Comparison of ENCODE assay signal across 33 cellular contexts in genomic region chr6:167030222-167031072, GRCh38. TPM values are rescaled to one million over a fixed set of nuclear protein-coding genes. Genes with fewer than 3 reads are reported as not detected.
DNase-seq lines count a peak whose midpoint lies in the region; ATAC-seq, FAIRE-seq and TF ChIP-seq lines count a peak whose summit lies in the region.
"Had no signal": no experiment of that assay in that cellular context is flagged by ENCODE, and none has a peak within 500 bp of the region (broad histone marks: within the 10 kb centered on the region; RNA-seq: fewer than 3 reads in every experiment).

No MANE protein-coding gene starts in this region.

- H3K79me1 ChIP-seq in mesenchymal stem cell (replicated peaks; ENCODE audit: low read length, poor library complexity, severe bottlenecking), result peaks cover 15% of the 10 kb centered on the region

- in situ Hi-C loops in K562 (cut with MboI), result no loop called here

- peak overlapping the region; percentile 54 for H3K27ac ChIP-seq in cardiac muscle cell
- H3K27ac ChIP-seq in K562 (ENCODE audit: extremely low read depth, low read depth, low read length), result peak overlapping the region; percentile 8; the same call in 1 of the 3 replicates
- no peak overlapping the region for H3K27ac ChIP-seq in mesenchymal stem cell (ENCODE audit: low read length, poor library complexity, severe bottlenecking)
- H3K27ac ChIP-seq: dorsolateral prefrontal cortex, gastrocnemius medialis, hepatocyte, neutrophil, prostate gland, right lobe of liver, spleen, testis had no signal

- no peaks in the 10 kb centered on the region for H3K9me1 ChIP-seq in K562 (ENCODE audit: control insufficient read depth, insufficient read depth, low read length)

- no TSS peak for BruUV-seq in K562 (replicated peaks; lab: Mats Ljungman, UMichigan)

- H3K27me3 Mint-ChIP-seq in immature natural killer cell (ENCODE audit: low read depth in 3 of 3), result no peaks in the 10 kb centered on the region
- H3K27me3 Mint-ChIP-seq: activated CD4-positive, alpha-beta T cell treated with anti-CD3 and anti-CD28 coated beads, Interleukin-2, amount 10 ng/mL, durations not matched to agents 7 days and 5 days; activated CD8-positive, alpha-beta memory T cell treated with anti-CD3 and anti-CD28 coated beads, Interleukin-2, amount 10 ng/mL, durations not matched to agents 7 days and 5 days; CD8-positive, alpha-beta memory T cell; stimulated activated naive CD8-positive, alpha-beta T cell treated with anti-CD3 and anti-CD28 coated beads, Interleukin-15, Interleukin-2, amounts not matched to agents 100 ng/mL and 50 ng/mL, for 24 hours had no signal

- TF ChIP-seq POLR2A in K562 (conservative IDR thresholded peaks at IDR 0.05), result no peak

- H3K79me2 ChIP-seq in K562 (ENCODE audit: control insufficient read depth, insufficient read depth, low read length), result no peaks in the 10 kb centered on the region
- H3K79me2 ChIP-seq: hepatocyte had no signal

- peaks cover 50 to 68% (median 54%) of the 10 kb centered on the region in 3 donors for H3K36me3 Mint-ChIP-seq in immature natural killer cell

- peak; percentile 26 for FAIRE-seq in K562 (lab: Jason Lieb, UNC)
- FAIRE-seq: GM12891, urothelium cell line had no signal

- CTCF ChIA-PET in K562 (lab: Yijun Ruan, JAX; ENCODE audit: low intra/inter-chr PET ratio), result no interaction called here

- DNase-seq in cardiac muscle cell (ENCODE audit: low read depth in 1 of 2, low spot score in 1 of 2) (peak in 1 of 2 donors; percentile 51), left cardiac atrium (no peak), K562 (ENCODE audit: extremely low read depth in 1 of 4, low spot score in 3 of 4) (peak in 2 of 4 experiments; percentile 39 to 51), mesenchymal stem cell (peak; percentile 28), 8988T (no peak), immature natural killer cell (no peak)
- DNase-seq: activated CD4-positive, alpha-beta T cell treated with anti-CD3 and anti-CD28 coated beads, Interleukin-2, amount 10 ng/mL, durations not matched to agents 7 days and 5 days; activated CD8-positive, alpha-beta memory T cell treated with anti-CD3 and anti-CD28 coated beads, Interleukin-2, amount 10 ng/mL, durations not matched to agents 7 days and 5 days; activated T-cell treated with anti-CD3 and anti-CD28 coated beads, Interleukin-2, amount 50 U/mL, for 4 hours; AML-193; CD8-positive, alpha-beta memory T cell; dorsolateral prefrontal cortex; gastrocnemius medialis; KG1; NCI-H1105 treated with DMSO at 0.1 percent for 48 hours; NCI-H2029; NCI-H524 treated with DMSO at 0.1 percent for 48 hours; NK-92 treated with Interleukin-12 subunit alpha and Interleukin-12 subunit beta, amount 100 ng/mL, for 24 hours; PC-3; right lobe of liver; spleen; stimulated activated CD4-positive, alpha-beta T cell treated with anti-CD3 and anti-CD28 coated beads, Interleukin-2, amount 100 ng/mL, for 24 hours; testis had no signal

- H3K9me3 ChIP-seq in cardiac muscle cell (ENCODE audit: low read depth), result no peaks in the 10 kb centered on the region
- no peaks in the 10 kb centered on the region for H3K9me3 ChIP-seq in K562 (replicated peaks; ENCODE audit: control insufficient read depth, insufficient read depth, low read depth, low read length)
- no peaks in the 10 kb centered on the region for H3K9me3 ChIP-seq in mesenchymal stem cell (ENCODE audit: control insufficient read depth, low read length)
- H3K9me3 ChIP-seq: gastrocnemius medialis, neutrophil, prostate gland, right lobe of liver, spleen, testis had no signal

- TF ChIP-seq RAD21 in K562 (CRISPR knock-in tag; conservative IDR thresholded peaks at IDR 0.05 in 1 of 2, IDR thresholded peaks at IDR 0.05 in 1 of 2), result no peak

- POLR2A ChIA-PET in K562 (lab: Yijun Ruan, JAX), result interaction anchor here (1.0 to 1.6 kb wide), 3 partner anchors 11 to 17 kb away, joined by 3 to 6 read pairs (median 5); no protein-coding TSS in a partner anchor

- H3K27me3 ChIP-seq in cardiac muscle cell, result no peaks in the 10 kb centered on the region
- no peaks in the 10 kb centered on the region for H3K27me3 ChIP-seq in K562 (ENCODE audit: control insufficient read depth in 2 of 2, insufficient read depth in 2 of 2, low read length in 2 of 2)
- no peaks in the 10 kb centered on the region for H3K27me3 ChIP-seq in mesenchymal stem cell (ENCODE audit: control insufficient read depth in 1 of 2, insufficient read depth in 1 of 2, low read length in 2 of 2)
- H3K27me3 ChIP-seq: dorsolateral prefrontal cortex, gastrocnemius medialis, hepatocyte, neutrophil, right lobe of liver, spleen, testis had no signal

- no peak overlapping the region for H4K8ac ChIP-seq in mesenchymal stem cell (ENCODE audit: low read length)

- H4K20me1 ChIP-seq in K562 (replicated peaks; ENCODE audit: control insufficient read depth, insufficient read depth, low read length), result no peaks in the 10 kb centered on the region

- H3K23ac ChIP-seq in mesenchymal stem cell (ENCODE audit: low read length in 2 of 2), result no peak overlapping the region

- H3K14ac ChIP-seq in mesenchymal stem cell (ENCODE audit: low read length in 2 of 2), result no peak overlapping the region

- peak overlapping the region in 1 of 2 experiments; percentile 61 for H3K18ac ChIP-seq in mesenchymal stem cell (ENCODE audit: low read depth in 1 of 2, low read length in 2 of 2)

- H2BK5ac ChIP-seq in mesenchymal stem cell (ENCODE audit: low read depth, low read length, poor library complexity, severe bottlenecking), result no peak overlapping the region

- H3K27ac Mint-ChIP-seq in immature natural killer cell, result no peak overlapping the region
- H3K27ac Mint-ChIP-seq: activated CD4-positive, alpha-beta T cell treated with anti-CD3 and anti-CD28 coated beads, Interleukin-2, amount 10 ng/mL, durations not matched to agents 7 days and 5 days; activated CD8-positive, alpha-beta memory T cell treated with anti-CD3 and anti-CD28 coated beads, Interleukin-2, amount 10 ng/mL, durations not matched to agents 7 days and 5 days; stimulated activated naive CD8-positive, alpha-beta T cell treated with anti-CD3 and anti-CD28 coated beads, Interleukin-15, Interleukin-2, amounts not matched to agents 100 ng/mL and 50 ng/mL, for 24 hours; WTC11 had no signal

- H3K4me2 ChIP-seq in K562 (ENCODE audit: insufficient read depth, low read length), result peak overlapping the region; percentile 19
- no peak overlapping the region for H3K4me2 ChIP-seq in mesenchymal stem cell (ENCODE audit: low read length, poor library complexity, severe bottlenecking)
- H3K4me2 ChIP-seq: hepatocyte had no signal

- peaks cover 25% of the 10 kb centered on the region for H3K4me1 ChIP-seq in cardiac muscle cell (ENCODE audit: low read depth)
- H3K4me1 ChIP-seq in K562 (replicated peaks in 1 of 2; ENCODE audit: control insufficient read depth in 2 of 2, insufficient read depth in 2 of 2, low read length in 2 of 2), result peaks cover 0 to 9% of the 10 kb centered on the region in 2 experiments; a peak in 3 of 5 replicates
- peaks cover 1% of the 10 kb centered on the region for H3K4me1 ChIP-seq in mesenchymal stem cell (ENCODE audit: control insufficient read depth, insufficient read depth, low read depth, low read length)
- H3K4me1 ChIP-seq: gastrocnemius medialis, prostate gland, right lobe of liver, testis had no signal

- H3K4ac ChIP-seq in mesenchymal stem cell (ENCODE audit: low read depth in 1 of 2, low read length in 2 of 2), result no peak overlapping the region

- no peak overlapping the region for H2BK12ac ChIP-seq in mesenchymal stem cell (ENCODE audit: low read length in 2 of 2)

- no peaks in the 10 kb centered on the region for H3K4me1 Mint-ChIP-seq in immature natural killer cell
- H3K4me1 Mint-ChIP-seq: activated CD4-positive, alpha-beta T cell treated with anti-CD3 and anti-CD28 coated beads, Interleukin-2, amount 10 ng/mL, durations not matched to agents 7 days and 5 days had no signal

- intact Hi-C loops in left cardiac atrium (cut with DNase I) (no loop called here), K562 (cut with micrococcal nuclease) (no loop called here)

- H3K4me3 ChIP-seq in cardiac muscle cell, result no peak overlapping the region
- no peak overlapping the region for H3K4me3 ChIP-seq in K562
- no peak overlapping the region for H3K4me3 ChIP-seq in mesenchymal stem cell (ENCODE audit: insufficient read depth in 1 of 2, low read depth in 1 of 2, low read length in 2 of 2)
- H3K4me3 ChIP-seq: dorsolateral prefrontal cortex, gastrocnemius medialis, hepatocyte, prostate gland, right lobe of liver, spleen, testis had no signal

- H2AFZ ChIP-seq in K562 (ENCODE audit: low read depth, low read length) (no peak overlapping the region), mesenchymal stem cell (ENCODE audit: low read depth, low read length) (no peak overlapping the region)
- H2AFZ ChIP-seq: hepatocyte had no signal

- no peak for TF ChIP-seq EP300 in K562 (IDR thresholded peaks at IDR 0.05; ENCODE audit: low read length)

- WGBS in K562 (ENCODE audit: insufficient coverage, low coverage, missing lambda C conversion rate), result 55% methylated on average over 11 of the region's 11 CpGs
- WGBS in mesenchymal stem cell, result 61% methylated on average over 9 of the region's 11 CpGs

- ATAC-seq in left cardiac atrium, result no peak
- ATAC-seq in K562, result peak; percentile 73
- no peak for ATAC-seq in GM18870 (IDR thresholded peaks at IDR 0.05; ENCODE audit: unreplicated experiment)
- ATAC-seq in HG03520 (IDR thresholded peaks at IDR 0.05; ENCODE audit: unreplicated experiment), result no peak
- ATAC-seq: gastrocnemius medialis, PC-3, Right ventricle myocardium inferior, WTC11 had no signal

- no peak overlapping the region for H2AK5ac ChIP-seq in mesenchymal stem cell (ENCODE audit: low read length, severe bottlenecking)

- no peak overlapping the region for H2BK15ac ChIP-seq in mesenchymal stem cell (ENCODE audit: low read depth, poor library complexity, severe bottlenecking)

- H2BK120ac ChIP-seq in mesenchymal stem cell (ENCODE audit: low read depth, low read length), result no peak overlapping the region

- H3K9ac ChIP-seq in K562 (ENCODE audit: insufficient read depth in 1 of 2, low read depth in 2 of 2, low read length in 2 of 2) (peak overlapping the region; percentile 0 to 5; a peak in 1 of 4 replicates), mesenchymal stem cell (ENCODE audit: low read length) (no peak overlapping the region)

- no peaks in the 10 kb centered on the region for H3K9me3 Mint-ChIP-seq in immature natural killer cell
- H3K9me3 Mint-ChIP-seq: activated CD4-positive, alpha-beta T cell treated with anti-CD3 and anti-CD28 coated beads, Interleukin-2, amount 10 ng/mL, durations not matched to agents 7 days and 5 days; activated T-cell treated with anti-CD3 and anti-CD28 coated beads, Interleukin-2, amount 50 U/mL, for 4 hours; CD8-positive, alpha-beta memory T cell; stimulated activated naive CD8-positive, alpha-beta T cell treated with anti-CD3 and anti-CD28 coated beads, Interleukin-15, Interleukin-2, amounts not matched to agents 100 ng/mL and 50 ng/mL, for 24 hours; WTC11 had no signal

- H4K91ac ChIP-seq in mesenchymal stem cell (ENCODE audit: low read length), result no peak overlapping the region

- H3K4me3 Mint-ChIP-seq in immature natural killer cell, result no peak overlapping the region
- H3K4me3 Mint-ChIP-seq: activated CD4-positive, alpha-beta T cell treated with anti-CD3 and anti-CD28 coated beads, Interleukin-2, amount 10 ng/mL, durations not matched to agents 7 days and 5 days; activated CD8-positive, alpha-beta memory T cell treated with anti-CD3 and anti-CD28 coated beads, Interleukin-2, amount 10 ng/mL, durations not matched to agents 7 days and 5 days; activated T-cell treated with anti-CD3 and anti-CD28 coated beads, Interleukin-2, amount 50 U/mL, for 4 hours; CD8-positive, alpha-beta memory T cell; stimulated activated naive CD8-positive, alpha-beta T cell treated with anti-CD3 and anti-CD28 coated beads, Interleukin-15, Interleukin-2, amounts not matched to agents 100 ng/mL and 50 ng/mL, for 24 hours; WTC11 had no signal

- no peak for TF ChIP-seq CTCF in cardiac muscle cell (IDR thresholded peaks at IDR 0.05; ENCODE audit: low read depth, low read length)
- TF ChIP-seq CTCF in K562 (IDR thresholded peaks at IDR 0.05 in 2 of 3, conservative IDR thresholded peaks at IDR 0.05 in 1 of 3; ENCODE audit: insufficient read depth in 2 of 3, low read depth in 1 of 3, low read length in 3 of 3), result no peak

- H3K36me3 ChIP-seq in cardiac muscle cell, result peaks cover 13% of the 10 kb centered on the region
- peaks cover 92% of the 10 kb centered on the region for H3K36me3 ChIP-seq in K562 (ENCODE audit: control insufficient read depth, insufficient read depth, low read length)
- peaks cover 41 to 71% of the 10 kb centered on the region in 2 experiments for H3K36me3 ChIP-seq in mesenchymal stem cell (ENCODE audit: control insufficient read depth in 1 of 2, insufficient read depth in 2 of 2, low read depth in 1 of 2, low read length in 2 of 2)

RNA-seq across cellular contexts. Expression of gene CEP43, which starts 31.2 kb away (rescaled TPM):
- total RNA-seq in cardiac muscle cell (9.1 and 26.1 TPM in 2 replicates), left cardiac atrium (10 to 100 TPM in 1 of 2 donors, 1 to 10 TPM in 1; 8.9 to 10.2 TPM), K562 (2014; rRNA removed) (42.2 and 43.3 TPM in 2 replicates), K562 (2014; rRNA removed; fragmentation: Illumina TruSeq; extraction: Trizol) (53.8 and 57.2 TPM in 2 replicates), K562 (2015; rRNA removed; fragmentation: Illumina TruSeq; extraction: Trizol) (47.8 and 53.8 TPM in 2 replicates), K562 (2021) (31.4 and 36.5 TPM in 2 replicates)
- polyA plus RNA-seq in cardiac muscle cell (18.3 and 23.0 TPM in 2 replicates), K562 (2011; rRNA removed) (47.4 and 55.7 TPM in 2 replicates), K562 (2014; fragmentation: Illumina TruSeq; extraction: Trizol) (41.0 and 52.1 TPM in 2 replicates), K562 (2014; fragmentation: Nextera tagmentation; extraction: Ambion mirVana) (10 to 100 TPM; 15.2 to 19.3 TPM), K562 (2014; rRNA removed) (47.4 and 52.7 TPM in 2 replicates), immature natural killer cell (1 to 10 TPM; 4.7 to 9.9 (median 6.9) TPM)
- total RNA-seq in K562 (2011; cell fraction: chromatin; rRNA removed; ENCODE audit: low replicate concordance), result 34.2 and 114 TPM in 2 replicates
- total RNA-seq in K562 (2011; cell fraction: nucleolus; rRNA removed), result 16.7 and 17.3 TPM in 2 replicates
- total RNA-seq in K562 (2011; cell fraction: nucleoplasm; rRNA removed), result 37.0 and 57.8 TPM in 2 replicates
- 8.0 and 16.6 TPM in 2 replicates for polyA plus RNA-seq in K562 (2011; cell fraction: cytosol; rRNA removed)
- polyA plus RNA-seq in K562 (2011; cell fraction: nucleus; rRNA removed), result 45.3 and 63.2 TPM in 2 replicates
- polyA plus RNA-seq in K562 (2012), result 20.9 and 24.4 TPM in 2 replicates
- polyA minus RNA-seq in K562 (2011; rRNA and poly(A)+ RNA removed), result 58.5 and 58.8 TPM in 2 replicates
- 13.8 and 20.2 TPM in 2 replicates for polyA minus RNA-seq in K562 (2011; cell fraction: cytosol; rRNA and poly(A)+ RNA removed)
- 23.6 and 45.0 TPM in 2 replicates for polyA minus RNA-seq in K562 (2011; cell fraction: nucleus; rRNA and poly(A)+ RNA removed)
- 6.9 TPM for polyA plus RNA-seq in mesenchymal stem cell (2013, experiment 1 of 2)
- 7.1 TPM for polyA plus RNA-seq in mesenchymal stem cell (2013, experiment 2 of 2)
